In the genomic region with DNA sequence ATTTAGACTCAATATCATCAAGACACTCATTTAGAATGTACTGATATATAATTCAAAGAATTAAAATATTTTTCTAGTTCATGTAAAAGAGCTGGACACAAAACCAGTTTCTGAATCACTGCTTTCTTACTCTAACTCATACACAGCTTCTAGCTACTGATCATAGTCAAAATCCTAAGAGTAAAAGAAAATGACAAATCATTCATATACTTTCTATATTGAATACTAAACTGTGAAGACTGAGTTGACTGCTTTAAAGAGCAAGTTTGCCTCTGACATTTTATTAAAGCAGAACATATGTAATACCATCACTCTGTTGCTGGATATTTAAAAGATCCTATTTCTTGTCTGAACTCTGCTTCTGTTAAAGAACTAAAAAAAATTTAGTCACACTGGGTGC, we compare ENCODE assay signal across 33 cellular contexts. TPM values are rescaled to one million over a fixed set of nuclear protein-coding genes. Genes with fewer than 3 reads are reported as not detected.
"Had no signal": no experiment of that assay in that cellular context is flagged by ENCODE, and none has a peak within 500 bp of the region (broad histone marks: within the 10 kb centered on the region; RNA-seq: fewer than 3 reads in every experiment).

No MANE protein-coding gene starts in this region.

- H3K36me3 ChIP-seq: adrenal gland, ascending aorta, brain microvascular endothelial cell, neural progenitor cell had no signal

- H3K36me3 Mint-ChIP-seq: naive B cell, neural progenitor cell had no signal

- H3K4me3 ChIP-seq: adrenal gland, ascending aorta, neural progenitor cell, psoas muscle, smooth muscle cell, tibial nerve had no signal

- H3K9me3 Mint-ChIP-seq: activated naive CD4-positive, alpha-beta T cell treated with anti-CD3 and anti-CD28 coated beads, Interleukin-2, amount 10 ng/mL, durations not matched to agents 7 days and 5 days; endodermal cell; naive B cell; neural progenitor cell; stimulated activated naive B cell treated with anti-CD40 and anti-IgM and Interleukin-4, amounts not matched to agents 10 μg/mL and 1 μg/mL and 100 μg/mL, for 72 hours had no signal

- FAIRE-seq: keratinocyte had no signal

- H2AFZ ChIP-seq: neural progenitor cell, parathyroid adenoma had no signal

- H3K4me1 ChIP-seq: adrenal gland, ascending aorta, neural progenitor cell, parathyroid adenoma, psoas muscle had no signal

- DNase-seq: activated CD4-positive, alpha-beta T cell treated with anti-CD3 and anti-CD28 coated beads, Interleukin-2, amount 50 U/mL, for 1 hour; activated CD4-positive, CD25-positive, alpha-beta regulatory T cell treated with anti-CD3 and anti-CD28 coated beads, Interleukin-2, amount 50 U/mL, for 72 hours; activated CD8-positive, alpha-beta memory T cell treated with anti-CD3 and anti-CD28 coated beads, Interleukin-2, amount 50 U/mL, for 4 hours; activated effector memory CD4-positive, alpha-beta T cell treated with Interleukin-2 at 50 U/mL for 16 hours; activated naive CD4-positive, alpha-beta T cell treated with anti-CD3 and anti-CD28 coated beads, Interleukin-2, amount 10 ng/mL, durations not matched to agents 7 days and 5 days; activated T-cell treated with anti-CD3 and anti-CD28 coated beads, Interleukin-2, amount 50 U/mL, for 1 hour; adrenal gland; brain microvascular endothelial cell; cortex of kidney; endodermal cell; foreskin fibroblast; head of caudate nucleus; hippocampal formation; left cardiac atrium; left ventricle myocardium superior; naive B cell; occipital lobe; psoas muscle; stimulated activated CD4-positive, alpha-beta T cell treated with anti-CD3 and anti-CD28 coated beads, Interleukin-1b, Interleukin-23, amount 100 ng/mL, for 48 hours; stimulated activated CD4-positive, alpha-beta T cell treated with anti-CD3 and anti-CD28 coated beads, Interleukin-4, amount 100 ng/mL, for 4 hours; stimulated activated CD8-positive, alpha-beta memory T cell treated with anti-CD3 and anti-CD28 coated beads, Interleukin-4, amount 100 ng/mL, for 48 hours; stimulated activated naive B cell treated with anti-CD40 and anti-IgM and Interleukin-4, amounts not matched to agents 10 μg/mL and 1 μg/mL and 100 μg/mL, for 72 hours; T-helper 1 cell had no signal

- H3K27me3 Mint-ChIP-seq: activated naive CD4-positive, alpha-beta T cell treated with anti-CD3 and anti-CD28 coated beads, Interleukin-2, amount 10 ng/mL, durations not matched to agents 7 days and 5 days; naive B cell; stimulated activated naive B cell treated with anti-CD40 and anti-IgM and Interleukin-4, amounts not matched to agents 10 μg/mL and 1 μg/mL and 100 μg/mL, for 72 hours had no signal

- ATAC-seq: esophagus mucosa; left cardiac atrium; left ventricle myocardium superior; psoas muscle; stimulated activated naive B cell treated with anti-CD40 and anti-IgM and Interleukin-4, amounts not matched to agents 10 μg/mL and 1 μg/mL and 100 μg/mL, for 72 hours had no signal

- H3K27ac Mint-ChIP-seq: activated naive CD4-positive, alpha-beta T cell treated with anti-CD3 and anti-CD28 coated beads, Interleukin-2, amount 10 ng/mL, durations not matched to agents 7 days and 5 days; endodermal cell; neural progenitor cell; stimulated activated naive B cell treated with anti-CD40 and anti-IgM and Interleukin-4, amounts not matched to agents 10 μg/mL and 1 μg/mL and 100 μg/mL, for 72 hours had no signal

- H3K9me3 ChIP-seq: adrenal gland, ascending aorta, psoas muscle, tibial nerve had no signal

- H3K4me1 Mint-ChIP-seq: endodermal cell, neural progenitor cell had no signal

- H3K27ac ChIP-seq: adrenal gland, ascending aorta, brain microvascular endothelial cell, neural progenitor cell, parathyroid adenoma, psoas muscle, tibial nerve had no signal

- H3K4me2 ChIP-seq: neural progenitor cell, smooth muscle cell had no signal

- H3K9ac ChIP-seq: neural progenitor cell, parathyroid adenoma had no signal

- H3K79me2 ChIP-seq: parathyroid adenoma had no signal

- H3K27me3 ChIP-seq: adrenal gland, ascending aorta, brain microvascular endothelial cell, neural progenitor cell, tibial nerve had no signal

- H3K4me3 Mint-ChIP-seq: endodermal cell; neural progenitor cell; stimulated activated naive B cell treated with anti-CD40 and anti-IgM and Interleukin-4, amounts not matched to agents 10 μg/mL and 1 μg/mL and 100 μg/mL, for 72 hours had no signal

RNA-seq across cellular contexts. Expression of a gene that starts 2.4 kb away (rescaled TPM):
- total RNA-seq: ascending aorta, cardiac septum, chondrocyte, esophagus mucosa, occipital lobe, psoas muscle, smooth muscle cell, ureter had no signal
- polyA plus RNA-seq: keratinocyte, smooth muscle cell had no signal
